Comparison of ENCODE assay signal across 8 cellular contexts in genomic region chr2:46315103-46315890, GRCh38. TPM values are rescaled to one million over a fixed set of nuclear protein-coding genes. Genes with fewer than 3 reads are reported as not detected.
A peak's percentile ranks its signal among the peaks of the same experiment; 100 is the strongest.
DNase-seq lines count a peak whose midpoint lies in the region.

No MANE protein-coding gene starts in this region.

- H2BK120ac ChIP-seq in mesendoderm (ENCODE audit: low read depth, low read length) = no peak overlapping the region

- H4K5ac ChIP-seq in mesendoderm (ENCODE audit: low read length) = no peak overlapping the region

- H3K4me1 ChIP-seq in mesendoderm (ENCODE audit: control insufficient read depth, low read depth, low read length) = no peaks in the 10 kb centered on the region

- H3K9ac ChIP-seq in mesendoderm (ENCODE audit: low read length) = no peak overlapping the region

- no peak overlapping the region for H3K18ac ChIP-seq in mesendoderm (ENCODE audit: low read length)

- no peaks in the 10 kb centered on the region for H3K27me3 ChIP-seq in mesendoderm (ENCODE audit: insufficient read depth, low read length, poor library complexity)

- no peak overlapping the region for H2BK5ac ChIP-seq in mesendoderm (ENCODE audit: low read length)

- H3K4ac ChIP-seq in mesendoderm (ENCODE audit: low read depth, low read length) = no peak overlapping the region

- H3K79me2 ChIP-seq in mesendoderm (ENCODE audit: control insufficient read depth, insufficient read depth, low read length) = no peaks in the 10 kb centered on the region

- no peak overlapping the region for H3K23ac ChIP-seq in mesendoderm (ENCODE audit: low read length)

- H4K8ac ChIP-seq in mesendoderm (ENCODE audit: low read depth, low read length) = no peak overlapping the region

- H3K27ac ChIP-seq in mesendoderm (ENCODE audit: low read depth, low read length) = no peak overlapping the region

- H3K56ac ChIP-seq in mesendoderm (ENCODE audit: low read length) = no peak overlapping the region

- H3K36me3 ChIP-seq in mesendoderm (ENCODE audit: control insufficient read depth, insufficient read depth, low read length) = no peaks in the 10 kb centered on the region

- DNase-seq in NCI-H510A treated with DMSO at 0.1 percent for 48 hours (lab: John Stamatoyannopoulos, UW) (peak; percentile 27), NCI-H510A (lab: John Stamatoyannopoulos, UW) (no peak), SW 1271 (lab: John Stamatoyannopoulos, UW) (peak; percentile 95 to 97), fibroblast of the conjunctiva (ENCODE audit: low read depth) (peak; percentile 79), putamen (ENCODE audit: low spot score) (peak; percentile 45), cerebellum (ENCODE audit: low spot score) (no peak), mesendoderm (no peak)
- no peak for DNase-seq in central memory CD4-positive, alpha-beta T cell

- H2BK15ac ChIP-seq in mesendoderm (replicated peaks; ENCODE audit: low read depth) = no peak overlapping the region

- no peak overlapping the region for H3K4me2 ChIP-seq in mesendoderm (ENCODE audit: low read length)

- WGBS in mesendoderm (ENCODE audit: extremely low coverage, insufficient coverage, low lambda C conversion rate) = no CpG with 5 or more reads among the region's 11 CpGs

- no peak overlapping the region for H3K4me3 ChIP-seq in mesendoderm (ENCODE audit: low read length)

- no peak overlapping the region for H2AK5ac ChIP-seq in mesendoderm (ENCODE audit: low read length)

- no peaks in the 10 kb centered on the region for H3K79me1 ChIP-seq in mesendoderm (ENCODE audit: low read length)

RNA-seq across cellular contexts. Expression of gene EPAS1, which starts 18.1 kb away (rescaled TPM):
- total RNA-seq in cerebellum = 13.0 TPM
- polyA plus RNA-seq in mesendoderm (2013, experiment 1 of 2) = 0.81 TPM
- polyA plus RNA-seq in mesendoderm (2013, experiment 2 of 2) = 1.1 TPM

Comparison
In these comparisons a context has a peak if more than half of its experiments do, and no peak if none do; other contexts are left out.
1. DNase-seq: peak in NCI-H510A treated with DMSO at 0.1 percent for 48 hours (single experiment), SW 1271 (2 of 2), fibroblast of the conjunctiva (single experiment) and putamen (single experiment); none in NCI-H510A (single experiment), cerebellum (single experiment), mesendoderm (single experiment) and central memory CD4-positive, alpha-beta T cell (single experiment).